ENCODE assay signal across 19 cellular contexts in genomic region chr4:7110546-7110945, GRCh38.
"Had no signal": no experiment of that assay in that cellular context is flagged by ENCODE, and none has a peak within 500 bp of the region (broad histone marks: within the 10 kb centered on the region; RNA-seq: fewer than 3 reads in every experiment).

No MANE protein-coding gene starts in this region.

- H2AFZ ChIP-seq: PC-9 had no signal

- H3K27me3 ChIP-seq: MG63, Peyer's patch had no signal

- DNase-seq: IMR-90, Karpas-422, KG1, MG63, NCI-H1092 treated with DMSO at 0.1 percent for 48 hours, NCI-H1436, NCI-H187, NCI-H2029, NCI-H2081 treated with DMSO at 0.1 percent for 48 hours, NCI-H2171, NCI-H226, NCI-H446, NCI-H510A, NCI-H524 treated with DMSO at 0.1 percent for 48 hours, NCI-H69, NCI-H774, PC-9, Peyer's patch, SHP77 had no signal

- H3K9me3 ChIP-seq: MG63, Peyer's patch had no signal

- H3K4me2 ChIP-seq: PC-9 had no signal

- H3K4me1 ChIP-seq: Peyer's patch had no signal

- H3K27ac ChIP-seq: PC-9, Peyer's patch had no signal

- H3K36me3 ChIP-seq: MG63, Peyer's patch had no signal

- H3K4me3 ChIP-seq: MG63, PC-9, Peyer's patch had no signal
